ENCODE assay signal across 10 cellular contexts in the genomic region with DNA sequence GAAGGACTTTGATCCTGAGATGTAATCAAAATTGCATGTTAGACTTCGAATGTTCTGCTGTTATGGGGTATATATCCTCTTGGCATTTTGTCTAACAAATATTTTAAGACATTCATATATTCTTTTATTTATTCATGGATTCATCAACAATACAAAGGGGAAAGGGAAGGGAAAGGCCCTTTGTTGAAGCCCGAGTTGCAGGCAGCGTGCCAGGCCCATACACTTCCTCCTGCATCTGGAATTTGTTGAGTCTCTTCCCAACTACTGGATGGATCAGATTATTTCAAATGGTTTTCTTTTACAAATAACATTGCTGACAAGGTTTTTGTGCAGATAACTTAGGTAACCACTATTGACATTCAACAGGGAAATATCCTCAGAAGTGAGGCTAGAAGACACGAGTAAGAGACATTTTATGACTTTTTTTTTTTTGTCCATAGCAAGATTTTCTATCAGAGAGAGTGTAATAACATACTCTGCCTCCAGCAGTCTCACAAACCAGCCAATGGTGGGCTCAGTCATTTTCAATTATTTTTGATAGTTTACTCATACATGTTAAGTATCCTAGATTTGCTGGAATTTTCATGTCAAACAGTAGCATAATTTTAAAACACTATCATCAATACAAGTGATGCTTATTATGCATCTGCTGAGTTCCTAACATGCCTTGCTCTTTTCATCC.
DNase-seq lines count a peak whose midpoint lies in the region; ATAC-seq and TF ChIP-seq lines count a peak whose summit lies in the region.
"Had no signal": no experiment of that assay in that cellular context is flagged by ENCODE, and none has a peak within 500 bp of the region (broad histone marks: within the 10 kb centered on the region; RNA-seq: fewer than 3 reads in every experiment).

No MANE protein-coding gene starts in this region.

- no peaks in the 10 kb centered on the region for H3K27me3 ChIP-seq in stomach

- TF ChIP-seq POLR2A in stomach (IDR thresholded peaks at IDR 0.05), result no peak

- H3K36me3 Mint-ChIP-seq in activated naive CD4-positive, alpha-beta T cell treated with anti-CD3 and anti-CD28 coated beads, Interleukin-2, amount 10 ng/mL, durations not matched to agents 7 days and 5 days, result peaks cover 89% of the 10 kb centered on the region
- H3K36me3 Mint-ChIP-seq in activated CD8-positive, alpha-beta T cell treated with anti-CD3 and anti-CD28 coated beads, Interleukin-2, amount 10 ng/mL, durations not matched to agents 7 days and 5 days (ENCODE audit: low read depth), result peaks cover 91% of the 10 kb centered on the region

- 42 to 61% (median 48%) methylated on average over 4 of the region's 4 CpGs for WGBS in stomach, 5 donors

- H3K36me3 ChIP-seq in stomach, result peaks cover 0 to 9% (median 7%) of the 10 kb centered on the region in 4 donors

- H3K9me3 ChIP-seq in stomach, result no peaks in the 10 kb centered on the region

- TF ChIP-seq CTCF in stomach (IDR thresholded peaks at IDR 0.05), result no peak

- ATAC-seq in activated CD8-positive, alpha-beta T cell treated with anti-CD3 and anti-CD28 coated beads, Interleukin-2, amount 10 ng/mL, durations not matched to agents 7 days and 5 days, result no peak

- TF ChIP-seq EP300 in stomach (IDR thresholded peaks at IDR 0.05), result no peak

- H3K4me1 Mint-ChIP-seq in activated naive CD4-positive, alpha-beta T cell treated with anti-CD3 and anti-CD28 coated beads, Interleukin-2, amount 10 ng/mL, durations not matched to agents 7 days and 5 days, result peaks cover 83% of the 10 kb centered on the region
- H3K4me1 Mint-ChIP-seq in activated CD8-positive, alpha-beta T cell treated with anti-CD3 and anti-CD28 coated beads, Interleukin-2, amount 10 ng/mL, durations not matched to agents 7 days and 5 days (ENCODE audit: low read depth), result peaks cover 73% of the 10 kb centered on the region

- DNase-seq in activated naive CD4-positive, alpha-beta T cell treated with anti-CD3 and anti-CD28 coated beads, Interleukin-2, amount 10 ng/mL, durations not matched to agents 7 days and 5 days, result no peak
- DNase-seq in activated naive CD4-positive, alpha-beta T cell (lab: John Stamatoyannopoulos, UW), result no peak
- DNase-seq in activated CD8-positive, alpha-beta T cell treated with anti-CD3 and anti-CD28 coated beads, Interleukin-2, amount 10 ng/mL, durations not matched to agents 7 days and 5 days, result no peak
- DNase-seq in cardiac septum (ENCODE audit: low spot score), result peak; percentile 83
- peak; percentile 45 for DNase-seq in stomach
- no peak for DNase-seq in NCI-H146 treated with DMSO at 0.1 percent for 48 hours (lab: John Stamatoyannopoulos, UW; ENCODE audit: unreplicated experiment)
- no peak for DNase-seq in NCI-H1092 treated with DMSO at 0.1 percent for 48 hours (lab: John Stamatoyannopoulos, UW)
- no peak for DNase-seq in central memory CD4-positive, alpha-beta T cell
- DNase-seq: effector CD8-positive, alpha-beta T cell; NCI-H526 had no signal

- H3K27ac Mint-ChIP-seq in activated naive CD4-positive, alpha-beta T cell treated with anti-CD3 and anti-CD28 coated beads, Interleukin-2, amount 10 ng/mL, durations not matched to agents 7 days and 5 days, result peak overlapping the region; percentile 4
- H3K27ac Mint-ChIP-seq in activated CD8-positive, alpha-beta T cell treated with anti-CD3 and anti-CD28 coated beads, Interleukin-2, amount 10 ng/mL, durations not matched to agents 7 days and 5 days, result no peak overlapping the region

- no peak overlapping the region for H3K4me3 ChIP-seq in stomach

- H3K27ac ChIP-seq in stomach, result peak overlapping the region in 2 of 5 donors; percentile 39 to 67

- intact Hi-C loops in cardiac septum (cut with DNase I), result loop anchor here (5.0 kb wide), 2 partner anchors 57 to 113 kb away; partner anchors contain the start of gene ST6GAL1
- intact Hi-C loops in stomach (cut with DNase I; ENCODE audit: low total_unique reads), result no loop called here

- H3K9me3 Mint-ChIP-seq in activated naive CD4-positive, alpha-beta T cell treated with anti-CD3 and anti-CD28 coated beads, Interleukin-2, amount 10 ng/mL, durations not matched to agents 7 days and 5 days, result peaks cover 7% of the 10 kb centered on the region
- no peaks in the 10 kb centered on the region for H3K9me3 Mint-ChIP-seq in activated CD8-positive, alpha-beta T cell treated with anti-CD3 and anti-CD28 coated beads, Interleukin-2, amount 10 ng/mL, durations not matched to agents 7 days and 5 days (ENCODE audit: insufficient read depth)

- no peaks in the 10 kb centered on the region for H3K27me3 Mint-ChIP-seq in activated naive CD4-positive, alpha-beta T cell treated with anti-CD3 and anti-CD28 coated beads, Interleukin-2, amount 10 ng/mL, durations not matched to agents 7 days and 5 days
- H3K27me3 Mint-ChIP-seq in activated CD8-positive, alpha-beta T cell treated with anti-CD3 and anti-CD28 coated beads, Interleukin-2, amount 10 ng/mL, durations not matched to agents 7 days and 5 days (ENCODE audit: low read depth), result no peaks in the 10 kb centered on the region

- H3K4me1 ChIP-seq in stomach, result peaks cover 14 to 50% (median 28%) of the 10 kb centered on the region in 4 donors

- H3K4me3 Mint-ChIP-seq in activated naive CD4-positive, alpha-beta T cell treated with anti-CD3 and anti-CD28 coated beads, Interleukin-2, amount 10 ng/mL, durations not matched to agents 7 days and 5 days, result no peak overlapping the region
- H3K4me3 Mint-ChIP-seq in activated CD8-positive, alpha-beta T cell treated with anti-CD3 and anti-CD28 coated beads, Interleukin-2, amount 10 ng/mL, durations not matched to agents 7 days and 5 days, result peak overlapping the region; percentile 32

- CTCF ChIA-PET in activated naive CD4-positive, alpha-beta T cell treated with anti-CD3 and anti-CD28 coated beads, Interleukin-2, amount 10 ng/mL, durations not matched to agents 7 days and 5 days (lab: Charles Lee), result interaction anchor here (0.9 to 3.4 kb wide), 7 partner anchors 17 to 196 kb away, joined by 4 to 8 read pairs (median 5); partner anchors contain the start of gene RPL39L
- CTCF ChIA-PET in activated CD8-positive, alpha-beta T cell treated with anti-CD3 and anti-CD28 coated beads, Interleukin-2, amount 10 ng/mL, durations not matched to agents 7 days and 5 days (lab: Charles Lee), result interaction anchor here (1.5 to 2.5 kb wide), 2 partner anchors 18 to 94 kb away, joined by 5 to 15 read pairs; partner anchors contain the start of gene RPL39L

- POLR2A ChIA-PET in activated CD8-positive, alpha-beta T cell treated with anti-CD3 and anti-CD28 coated beads, Interleukin-2, amount 10 ng/mL, durations not matched to agents 7 days and 5 days (lab: Charles Lee), result interaction anchor here (6.5 kb wide), 1 partner anchor 18 kb away, joined by 69 read pairs; no protein-coding TSS in a partner anchor

Comparison
In these comparisons a context has a peak if more than half of its experiments do, and no peak if none do; other contexts are left out.
1. DNase-seq: peak in cardiac septum (single experiment) and stomach (single experiment); none in activated naive CD4-positive, alpha-beta T cell treated with anti-CD3 and anti-CD28 coated beads, Interleukin-2, amount 10 ng/mL, durations not matched to agents 7 days and 5 days (single experiment), activated naive CD4-positive, alpha-beta T cell (0 of 4), activated CD8-positive, alpha-beta T cell treated with anti-CD3 and anti-CD28 coated beads, Interleukin-2, amount 10 ng/mL, durations not matched to agents 7 days and 5 days (single experiment), NCI-H146 treated with DMSO at 0.1 percent for 48 hours (single experiment), NCI-H1092 treated with DMSO at 0.1 percent for 48 hours (single experiment) and central memory CD4-positive, alpha-beta T cell (single experiment).